15 cellular contexts compared by ENCODE assay signal in the genomic region with DNA sequence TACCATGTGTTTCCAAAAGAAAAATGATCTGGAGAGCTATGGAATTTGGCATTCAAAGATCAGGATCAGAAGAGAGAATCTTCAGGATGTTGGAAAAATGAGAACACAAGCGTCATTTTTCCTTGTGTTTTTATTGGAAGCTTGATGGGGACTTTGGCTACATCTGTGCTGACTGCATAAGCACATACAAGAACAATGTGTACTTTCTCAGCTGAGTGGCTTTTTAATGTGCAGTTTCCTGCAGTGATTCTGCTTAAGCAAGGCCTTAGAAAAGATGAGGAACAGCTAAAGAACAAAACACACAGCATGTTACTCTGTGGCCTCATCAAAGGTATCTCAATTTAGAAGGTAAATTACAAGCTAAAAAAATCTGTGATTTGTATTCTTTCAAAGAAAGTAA.
A peak's percentile ranks its signal among the peaks of the same experiment; 100 is the strongest.
DNase-seq lines count a peak whose midpoint lies in the region; ATAC-seq and TF ChIP-seq lines count a peak whose summit lies in the region.
"Had no signal": no experiment of that assay in that cellular context is flagged by ENCODE, and none has a peak within 500 bp of the region (broad histone marks: within the 10 kb centered on the region; RNA-seq: fewer than 3 reads in every experiment).

No MANE protein-coding gene starts in this region.

- CTCF ChIA-PET in MCF 10A (lab: Yijun Ruan, JAX) = interaction anchor here (1.1 kb wide), 1 partner anchor 9 kb away, joined by 3 read pairs; no protein-coding TSS in a partner anchor

- peak overlapping the region; percentile 65 for H3K27ac Mint-ChIP-seq in MCF 10A (ENCODE audit: low read depth, unreplicated experiment)
- H3K27ac Mint-ChIP-seq in stimulated activated memory B cell treated with anti-CD40 and anti-IgM and Interleukin-4, amounts not matched to agents 10 μg/mL and 1 μg/mL and 100 μg/mL, for 72 hours = no peak overlapping the region
- H3K27ac Mint-ChIP-seq: CD4-positive, alpha-beta memory T cell had no signal

- no peaks in the 10 kb centered on the region for H3K4me1 ChIP-seq in breast epithelium
- H3K4me1 ChIP-seq in testis = no peaks in the 10 kb centered on the region
- H3K4me1 ChIP-seq: SJCRH30 had no signal

- no peaks in the 10 kb centered on the region for H3K36me3 Mint-ChIP-seq in MCF 10A (ENCODE audit: insufficient read depth, unreplicated experiment)
- H3K36me3 Mint-ChIP-seq in stimulated activated memory B cell treated with anti-CD40 and anti-IgM and Interleukin-4, amounts not matched to agents 10 μg/mL and 1 μg/mL and 100 μg/mL, for 72 hours = no peaks in the 10 kb centered on the region
- H3K36me3 Mint-ChIP-seq: CD4-positive, alpha-beta memory T cell had no signal

- no peaks in the 10 kb centered on the region for H3K36me3 ChIP-seq in breast epithelium
- no peaks in the 10 kb centered on the region for H3K36me3 ChIP-seq in testis (ENCODE audit: low read depth, missing control alignments)
- H3K36me3 ChIP-seq: SJCRH30 had no signal

- intact Hi-C loops in MCF 10A (cut with micrococcal nuclease) (no loop called here), breast epithelium (cut with DNase I; ENCODE audit: low total_unique reads) (no loop called here), testis (cut with DNase I; ENCODE audit: low total_unique reads) (no loop called here)

- H3K4me3 Mint-ChIP-seq in MCF 10A (ENCODE audit: unreplicated experiment) = no peak overlapping the region
- no peak overlapping the region for H3K4me3 Mint-ChIP-seq in stimulated activated memory B cell treated with anti-CD40 and anti-IgM and Interleukin-4, amounts not matched to agents 10 μg/mL and 1 μg/mL and 100 μg/mL, for 72 hours
- H3K4me3 Mint-ChIP-seq: CD4-positive, alpha-beta memory T cell had no signal

- no peak for DNase-seq in MCF 10A (ENCODE audit: unreplicated experiment)
- no peak for DNase-seq in breast epithelium (ENCODE audit: low spot score in 2 of 2)
- DNase-seq in NCI-H748 (lab: John Stamatoyannopoulos, UW; ENCODE audit: unreplicated experiment) = peak; percentile 16
- DNase-seq in fibroblast of villous mesenchyme (ENCODE audit: low read depth) = peak; percentile 10
- peak; percentile 13 for DNase-seq in testis
- no peak for DNase-seq in C1 segment of cervical spinal cord (lab: John Stamatoyannopoulos, UW)
- DNase-seq in RKO (ENCODE audit: low spot score) = no peak
- DNase-seq: CD4-positive, alpha-beta memory T cell; DMS79; Kasumi-1; NCI-H1092 treated with DMSO at 0.1 percent for 48 hours; PC-3; SJCRH30 had no signal

- WGBS in testis, 2 donors = 0% methylated on average over 1 of the region's 1 CpG

- H3K27ac ChIP-seq in breast epithelium (peak overlapping the region in 1 of 2 donors; percentile 5), testis (no peak overlapping the region)
- H3K27ac ChIP-seq: RWPE1, SJCRH30 had no signal

- TF ChIP-seq POLR2A in breast epithelium (IDR thresholded peaks at IDR 0.05) (no peak), testis (IDR thresholded peaks at IDR 0.05) (no peak)

- POLR2A ChIA-PET in MCF 10A (lab: Yijun Ruan, JAX) = no interaction called here

- peaks cover 15% of the 10 kb centered on the region for H3K4me1 Mint-ChIP-seq in MCF 10A (ENCODE audit: insufficient read depth, unreplicated experiment)
- H3K4me1 Mint-ChIP-seq in stimulated activated memory B cell treated with anti-CD40 and anti-IgM and Interleukin-4, amounts not matched to agents 10 μg/mL and 1 μg/mL and 100 μg/mL, for 72 hours = no peaks in the 10 kb centered on the region
- H3K4me1 Mint-ChIP-seq: CD4-positive, alpha-beta memory T cell had no signal

- no TSS peak for BruUV-seq in MCF 10A (replicated peaks; lab: Mats Ljungman, UMichigan)

- ATAC-seq in stimulated activated memory B cell treated with anti-CD40 and anti-IgM and Interleukin-4, amounts not matched to agents 10 μg/mL and 1 μg/mL and 100 μg/mL, for 72 hours = no peak
- ATAC-seq: PC-3 had no signal

- no peaks in the 10 kb centered on the region for H3K27me3 Mint-ChIP-seq in MCF 10A (ENCODE audit: insufficient read depth, unreplicated experiment)
- H3K27me3 Mint-ChIP-seq in stimulated activated memory B cell treated with anti-CD40 and anti-IgM and Interleukin-4, amounts not matched to agents 10 μg/mL and 1 μg/mL and 100 μg/mL, for 72 hours = no peaks in the 10 kb centered on the region
- H3K27me3 Mint-ChIP-seq: CD4-positive, alpha-beta memory T cell had no signal

- no peak overlapping the region for H3K4me3 ChIP-seq in breast epithelium
- H3K4me3 ChIP-seq in fibroblast of villous mesenchyme (ENCODE audit: low read depth, low read length) = no peak overlapping the region
- no peak overlapping the region for H3K4me3 ChIP-seq in testis
- H3K4me3 ChIP-seq: SJCRH30 had no signal

- no peaks in the 10 kb centered on the region for H3K27me3 ChIP-seq in breast epithelium
- no peaks in the 10 kb centered on the region for H3K27me3 ChIP-seq in testis
- H3K27me3 ChIP-seq: SJCRH30 had no signal

- H3K9me3 Mint-ChIP-seq in MCF 10A (ENCODE audit: unreplicated experiment) = peaks cover 8% of the 10 kb centered on the region
- H3K9me3 Mint-ChIP-seq in stimulated activated memory B cell treated with anti-CD40 and anti-IgM and Interleukin-4, amounts not matched to agents 10 μg/mL and 1 μg/mL and 100 μg/mL, for 72 hours = no peaks in the 10 kb centered on the region

- no peaks in the 10 kb centered on the region for H3K9me3 ChIP-seq in breast epithelium
- H3K9me3 ChIP-seq in testis = no peaks in the 10 kb centered on the region
- H3K9me3 ChIP-seq: SJCRH30 had no signal

- no peak for TF ChIP-seq CTCF in MCF 10A (IDR thresholded peaks at IDR 0.05; ENCODE audit: unreplicated experiment)
- no peak for TF ChIP-seq CTCF in breast epithelium (IDR thresholded peaks at IDR 0.05)
- TF ChIP-seq CTCF in fibroblast of villous mesenchyme (IDR thresholded peaks at IDR 0.05; ENCODE audit: insufficient read depth, low read depth, low read length) = no peak
- TF ChIP-seq CTCF in testis (IDR thresholded peaks at IDR 0.05) = no peak

Comparison
In these comparisons a context has a peak if more than half of its experiments do, and no peak if none do; other contexts are left out.
1. DNase-seq: peak in NCI-H748 (single experiment), fibroblast of villous mesenchyme (single experiment) and testis (single experiment); none in MCF 10A (single experiment), breast epithelium (0 of 2), C1 segment of cervical spinal cord (0 of 14) and RKO (single experiment).